ENCODE assay signal across 1 cellular context in the genomic region with DNA sequence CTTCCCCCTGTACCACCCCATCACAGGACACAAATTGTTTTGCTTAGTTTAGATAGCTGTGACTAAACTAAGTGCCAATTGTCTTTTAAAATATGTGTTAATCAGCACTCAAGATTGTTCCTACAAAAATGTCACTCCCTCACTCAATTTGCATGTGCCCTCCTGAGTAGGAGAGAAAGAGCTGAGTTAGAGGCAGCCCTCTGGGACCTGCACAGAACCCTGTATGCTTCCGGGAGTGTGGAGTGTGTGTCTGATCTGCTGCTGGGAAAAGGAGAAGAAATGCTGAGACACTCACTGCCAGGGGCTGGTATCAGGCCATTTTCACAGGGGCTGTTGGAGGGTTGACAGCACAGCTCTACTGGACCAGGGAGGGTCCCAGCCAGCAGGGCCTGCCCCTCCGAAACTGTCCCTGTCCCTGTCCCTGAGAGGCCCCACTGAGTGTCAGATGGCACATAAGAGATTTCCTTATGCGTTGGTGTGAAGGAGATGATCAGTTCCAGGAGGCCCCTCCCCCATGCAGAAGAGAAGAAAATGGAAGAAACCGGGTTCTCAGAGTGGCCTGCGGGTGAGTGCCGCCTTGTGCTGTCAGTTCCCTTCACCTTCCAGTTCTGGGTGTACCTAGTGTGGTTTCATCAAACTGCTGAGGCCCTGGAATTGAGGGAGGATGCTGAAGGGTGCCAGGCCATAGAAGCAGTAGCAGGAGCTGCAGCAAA.
TF ChIP-seq lines count a peak whose summit lies in the region.

No MANE protein-coding gene starts in this region.

TF ChIP-seq in IMR-90, 13 proteins besides CTCF, POLR2A, EP300 and RAD21 (continued from another document):
- no peak for TF ChIP-seq CEBPB (IDR thresholded peaks at IDR 0.05; ENCODE audit: low read depth, low read length)
- TF ChIP-seq RFX5 (IDR thresholded peaks at IDR 0.05; ENCODE audit: low read depth, low read length), result no peak
TF ChIP-seq in IMR-90: peak in this region for 0.
